In genomic region chr3:69084668-69085542, GRCh38 we compare ENCODE assay signal across 8 cellular contexts. TPM values are rescaled to one million over a fixed set of nuclear protein-coding genes. Genes with fewer than 3 reads are reported as not detected.
DNase-seq lines count a peak whose midpoint lies in the region; ATAC-seq and TF ChIP-seq lines count a peak whose summit lies in the region.

A gene with protein sequence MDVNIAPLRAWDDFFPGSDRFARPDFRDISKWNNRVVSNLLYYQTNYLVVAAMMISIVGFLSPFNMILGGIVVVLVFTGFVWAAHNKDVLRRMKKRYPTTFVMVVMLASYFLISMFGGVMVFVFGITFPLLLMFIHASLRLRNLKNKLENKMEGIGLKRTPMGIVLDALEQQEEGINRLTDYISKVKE (plus strand): TSS chr3:69084937. CDS start chr3:69085048, 111 bp downstream.

- peak; percentile 96 for DNase-seq in GM12865 (ENCODE audit: low read depth)
- peak; percentile 83 for DNase-seq in NCI-H146 treated with DMSO at 0.1 percent for 48 hours (lab: John Stamatoyannopoulos, UW; ENCODE audit: unreplicated experiment)
- peak; percentile 90 for DNase-seq in amniotic epithelial cell (ENCODE audit: low read depth)
- peak; percentile 94 for DNase-seq in left cardiac atrium
- DNase-seq in progenitor cell of endocrine pancreas (ENCODE audit: low spot score, unreplicated experiment), result peak; percentile 70
- DNase-seq in ureter (ENCODE audit: low spot score), result peak; percentile 96

- ATAC-seq in HG02678 (IDR thresholded peaks at IDR 0.05; ENCODE audit: unreplicated experiment), result peak; percentile 52
- ATAC-seq in left cardiac atrium, result peak; percentile 73 to 75

- no peaks in the 10 kb centered on the region for H3K36me3 Mint-ChIP-seq in progenitor cell of endocrine pancreas (ENCODE audit: insufficient read depth)

- H3K27me3 Mint-ChIP-seq in progenitor cell of endocrine pancreas, result no peaks in the 10 kb centered on the region

- H3K9me3 Mint-ChIP-seq in progenitor cell of endocrine pancreas (ENCODE audit: low read depth), result no peaks in the 10 kb centered on the region

- H3K27ac Mint-ChIP-seq in progenitor cell of endocrine pancreas, result peak within 1 kb of the TSS; percentile 71

- H3K4me3 ChIP-seq in GM12865 (ENCODE audit: low read depth, low read length), result peak within 1 kb of the TSS; percentile 95

- H3K4me3 Mint-ChIP-seq in progenitor cell of endocrine pancreas (ENCODE audit: low read depth), result peak within 1 kb of the TSS; percentile 93

- TF ChIP-seq CTCF in GM12865 (IDR thresholded peaks at IDR 0.05; ENCODE audit: insufficient read depth, low read depth, low read length, missing control alignments) (no peak), progenitor cell of endocrine pancreas (IDR thresholded peaks at IDR 0.05; ENCODE audit: unreplicated experiment) (no peak)

- peaks cover 31% of the 10 kb centered on the region for H3K4me1 Mint-ChIP-seq in progenitor cell of endocrine pancreas (ENCODE audit: low read depth)

- intact Hi-C loops in T-helper 1 cell treated with Interleukin-12 subunit alpha and Interleukin-12 subunit beta and Interleukin-4 antibody, amounts not matched to agents 30 ng/mL and 1 ng/mL, for 36 hours (cut with micrococcal nuclease), result loop anchor here (1.0 to 10.0 kb wide), 8 partner anchors 7 to 2000 kb away; partner anchors contain the start of genes EOGT, SUCLG2 and TMF1
- intact Hi-C loops in left cardiac atrium (cut with DNase I), result loop anchor here in 1 of 2 donors (5.0 kb wide), 1 partner anchor 37 kb away; the partner anchor contains the start of gene LMOD3

RNA-seq across cellular contexts. Expression of the gene that starts here (rescaled TPM):
- 277 and 278 TPM in 2 replicates for total RNA-seq in T-helper 1 cell treated with Interleukin-12 subunit alpha and Interleukin-12 subunit beta and Interleukin-4 antibody, amounts not matched to agents 30 ng/mL and 1 ng/mL, for 36 hours
- total RNA-seq in left cardiac atrium, result 100 to 1,000 TPM; 165 to 166 TPM
- total RNA-seq in progenitor cell of endocrine pancreas, result 48.5 and 55.4 TPM in 2 replicates
- 106 TPM for total RNA-seq in ureter

Comparison
In these comparisons a context has a peak if more than half of its experiments do, and no peak if none do; other contexts are left out.
1. Peak in every context shown above with its lines: DNase-seq, ATAC-seq and H3K4me3 ChIP-seq.